ENCODE assay signal across 1 cellular context in the genomic region with DNA sequence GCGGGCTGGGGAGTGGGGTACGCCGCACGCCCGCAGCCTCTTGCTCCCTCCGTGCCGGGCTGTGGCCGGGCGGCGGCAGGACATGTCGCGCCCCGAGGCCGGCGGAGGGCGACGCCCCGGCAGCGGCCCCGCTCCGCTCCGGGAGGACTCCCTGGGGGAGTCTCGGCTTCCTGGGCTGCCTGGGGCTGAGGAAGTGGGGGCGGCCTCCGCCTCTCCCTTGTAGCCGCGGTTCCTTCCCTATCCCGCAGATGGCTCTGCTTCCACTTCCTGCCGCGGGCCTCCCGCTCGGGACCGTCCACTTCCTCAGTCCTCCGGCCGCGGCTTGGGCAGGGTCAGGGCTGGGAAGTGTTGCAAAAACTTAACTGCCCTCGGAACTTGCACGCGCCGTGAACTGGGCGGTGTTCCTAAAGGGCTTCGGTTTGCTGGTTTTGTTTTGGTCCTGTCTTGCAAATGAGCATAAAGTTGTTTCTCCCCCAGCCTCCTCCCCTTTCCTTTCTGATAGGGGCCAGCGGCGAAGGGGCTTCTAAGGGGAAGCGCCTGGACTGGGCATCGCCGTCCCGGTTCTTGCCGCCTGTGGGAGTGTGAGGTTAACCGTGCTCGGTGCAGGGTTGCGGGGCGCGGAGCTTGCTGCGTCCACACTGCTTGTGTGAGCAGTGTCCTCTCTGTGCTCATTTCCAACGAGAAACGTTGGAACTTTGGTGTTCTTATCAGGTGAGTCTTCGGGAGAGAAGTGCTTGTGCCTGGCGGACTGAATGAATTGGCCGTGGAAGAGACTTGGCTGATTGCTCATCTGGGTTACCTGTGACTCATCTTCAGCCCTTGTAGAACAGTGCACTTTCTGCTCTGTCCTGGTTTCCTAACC.
A peak's percentile ranks its signal among the peaks of the same experiment; 100 is the strongest.
TF ChIP-seq lines count a peak whose summit lies in the region.

No MANE protein-coding gene starts in this region.

TF ChIP-seq in HepG2, 621 proteins besides CTCF, POLR2A, EP300 and RAD21 (continued from another document and continues in another):
- TF ChIP-seq, protein P1, sequence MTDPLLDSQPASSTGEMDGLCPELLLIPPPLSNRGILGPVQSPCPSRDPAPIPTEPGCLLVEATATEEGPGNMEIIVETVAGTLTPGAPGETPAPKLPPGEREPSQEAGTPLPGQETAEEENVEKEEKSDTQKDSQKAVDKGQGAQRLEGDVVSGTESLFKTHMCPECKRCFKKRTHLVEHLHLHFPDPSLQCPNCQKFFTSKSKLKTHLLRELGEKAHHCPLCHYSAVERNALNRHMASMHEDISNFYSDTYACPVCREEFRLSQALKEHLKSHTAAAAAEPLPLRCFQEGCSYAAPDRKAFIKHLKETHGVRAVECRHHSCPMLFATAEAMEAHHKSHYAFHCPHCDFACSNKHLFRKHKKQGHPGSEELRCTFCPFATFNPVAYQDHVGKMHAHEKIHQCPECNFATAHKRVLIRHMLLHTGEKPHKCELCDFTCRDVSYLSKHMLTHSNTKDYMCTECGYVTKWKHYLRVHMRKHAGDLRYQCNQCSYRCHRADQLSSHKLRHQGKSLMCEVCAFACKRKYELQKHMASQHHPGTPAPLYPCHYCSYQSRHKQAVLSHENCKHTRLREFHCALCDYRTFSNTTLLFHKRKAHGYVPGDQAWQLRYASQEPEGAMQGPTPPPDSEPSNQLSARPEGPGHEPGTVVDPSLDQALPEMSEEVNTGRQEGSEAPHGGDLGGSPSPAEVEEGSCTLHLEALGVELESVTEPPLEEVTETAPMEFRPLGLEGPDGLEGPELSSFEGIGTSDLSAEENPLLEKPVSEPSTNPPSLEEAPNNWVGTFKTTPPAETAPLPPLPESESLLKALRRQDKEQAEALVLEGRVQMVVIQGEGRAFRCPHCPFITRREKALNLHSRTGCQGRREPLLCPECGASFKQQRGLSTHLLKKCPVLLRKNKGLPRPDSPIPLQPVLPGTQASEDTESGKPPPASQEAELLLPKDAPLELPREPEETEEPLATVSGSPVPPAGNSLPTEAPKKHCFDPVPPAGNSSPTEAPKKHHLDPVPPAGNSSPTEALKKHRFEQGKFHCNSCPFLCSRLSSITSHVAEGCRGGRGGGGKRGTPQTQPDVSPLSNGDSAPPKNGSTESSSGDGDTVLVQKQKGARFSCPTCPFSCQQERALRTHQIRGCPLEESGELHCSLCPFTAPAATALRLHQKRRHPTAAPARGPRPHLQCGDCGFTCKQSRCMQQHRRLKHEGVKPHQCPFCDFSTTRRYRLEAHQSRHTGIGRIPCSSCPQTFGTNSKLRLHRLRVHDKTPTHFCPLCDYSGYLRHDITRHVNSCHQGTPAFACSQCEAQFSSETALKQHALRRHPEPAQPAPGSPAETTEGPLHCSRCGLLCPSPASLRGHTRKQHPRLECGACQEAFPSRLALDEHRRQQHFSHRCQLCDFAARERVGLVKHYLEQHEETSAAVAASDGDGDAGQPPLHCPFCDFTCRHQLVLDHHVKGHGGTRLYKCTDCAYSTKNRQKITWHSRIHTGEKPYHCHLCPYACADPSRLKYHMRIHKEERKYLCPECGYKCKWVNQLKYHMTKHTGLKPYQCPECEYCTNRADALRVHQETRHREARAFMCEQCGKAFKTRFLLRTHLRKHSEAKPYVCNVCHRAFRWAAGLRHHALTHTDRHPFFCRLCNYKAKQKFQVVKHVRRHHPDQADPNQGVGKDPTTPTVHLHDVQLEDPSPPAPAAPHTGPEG (CRISPR knock-in tag; IDR thresholded peaks at IDR 0.05), result peak; percentile 67; the same call in 1 of the 2 replicates
- TF ChIP-seq THAP11 (CRISPR knock-in tag; IDR thresholded peaks at IDR 0.05) (0 out of 2 replicates have a peak, but pooled peaks have one; percentile 3), KAT7 (CRISPR knock-in tag; IDR thresholded peaks at IDR 0.05; ENCODE audit: borderline replicate concordance) (peak; percentile 90), ZNF746 (CRISPR knock-in tag; IDR thresholded peaks at IDR 0.05) (peak; percentile 82), FOXA3 (CRISPR knock-in tag; IDR thresholded peaks at IDR 0.05) (0 out of 2 replicates have a peak, but pooled peaks have one; percentile 16), BRCA1 (CRISPR knock-in tag; IDR thresholded peaks at IDR 0.05) (peak; percentile 73; the same call in 1 of the 2 replicates), RAD51 (IDR thresholded peaks at IDR 0.05; ENCODE audit: borderline replicate concordance) (no peak), POLR2G (IDR thresholded peaks at IDR 0.05; ENCODE audit: low read depth, low read length) (peak; percentile 54; the same call in 1 of the 2 replicates), ELF3 (CRISPR knock-in tag; IDR thresholded peaks at IDR 0.05) (no peak; the same call in 1 of the 2 replicates), ZIK1 (CRISPR knock-in tag; IDR thresholded peaks at IDR 0.05; ENCODE audit: borderline replicate concordance, low read depth) (no peak), BRD4 (CRISPR knock-in tag; IDR thresholded peaks at IDR 0.05) (peak; percentile 79; the same call in 1 of the 2 replicates), SCMH1 (CRISPR knock-in tag; IDR thresholded peaks at IDR 0.05; ENCODE audit: borderline replicate concordance) (no peak), ZFY (CRISPR knock-in tag; IDR thresholded peaks at IDR 0.05) (peak; percentile 86), ZNF317 (CRISPR knock-in tag; IDR thresholded peaks at IDR 0.05) (peak; percentile 82), SOX13 (IDR thresholded peaks at IDR 0.05) (no peak), SOX13 (CRISPR knock-in tag; conservative IDR thresholded peaks at IDR 0.05 in 1 of 2, IDR thresholded peaks at IDR 0.05 in 1 of 2) (no peak), ZNF777 (CRISPR knock-in tag; IDR thresholded peaks at IDR 0.05) (peak; percentile 65), ZNF432 (CRISPR knock-in tag; IDR thresholded peaks at IDR 0.05; ENCODE audit: borderline replicate concordance) (no peak), ZNF501 (CRISPR knock-in tag; IDR thresholded peaks at IDR 0.05) (peak; percentile 64), CCDC6 (CRISPR knock-in tag; IDR thresholded peaks at IDR 0.05) (peak; percentile 85), AKAP8 (CRISPR knock-in tag; IDR thresholded peaks at IDR 0.05) (peak; percentile 70; the same call in 1 of the 2 replicates), ZNF782 (CRISPR knock-in tag; IDR thresholded peaks at IDR 0.05; ENCODE audit: borderline replicate concordance) (no peak; the same call in 1 of the 2 replicates), FOXJ3 (CRISPR knock-in tag; IDR thresholded peaks at IDR 0.05; ENCODE audit: borderline replicate concordance) (no peak), YY1 (IDR thresholded peaks at IDR 0.05; ENCODE audit: insufficient read depth, insufficient replicate concordance, low read depth, low read length) (peak; percentile 25), AGO2 (optimal IDR thresholded peaks at IDR 0.05; ENCODE audit: low read depth, low read length) (peak; percentile 25), ETV6 (CRISPR knock-in tag; conservative IDR thresholded peaks at IDR 0.05) (0 out of 2 replicates have a peak, but pooled peaks have one; percentile 43), ZEB1 (IDR thresholded peaks at IDR 0.05; ENCODE audit: insufficient replicate concordance, low read depth) (peak; percentile 26), ZNF546 (CRISPR knock-in tag; conservative IDR thresholded peaks at IDR 0.05) (no peak)
- TF ChIP-seq, protein P2, sequence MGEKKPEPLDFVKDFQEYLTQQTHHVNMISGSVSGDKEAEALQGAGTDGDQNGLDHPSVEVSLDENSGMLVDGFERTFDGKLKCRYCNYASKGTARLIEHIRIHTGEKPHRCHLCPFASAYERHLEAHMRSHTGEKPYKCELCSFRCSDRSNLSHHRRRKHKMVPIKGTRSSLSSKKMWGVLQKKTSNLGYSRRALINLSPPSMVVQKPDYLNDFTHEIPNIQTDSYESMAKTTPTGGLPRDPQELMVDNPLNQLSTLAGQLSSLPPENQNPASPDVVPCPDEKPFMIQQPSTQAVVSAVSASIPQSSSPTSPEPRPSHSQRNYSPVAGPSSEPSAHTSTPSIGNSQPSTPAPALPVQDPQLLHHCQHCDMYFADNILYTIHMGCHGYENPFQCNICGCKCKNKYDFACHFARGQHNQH (CRISPR knock-in tag; IDR thresholded peaks at IDR 0.05), result peak; percentile 45; the same call in 1 of the 2 replicates
- TF ChIP-seq, protein P3, sequence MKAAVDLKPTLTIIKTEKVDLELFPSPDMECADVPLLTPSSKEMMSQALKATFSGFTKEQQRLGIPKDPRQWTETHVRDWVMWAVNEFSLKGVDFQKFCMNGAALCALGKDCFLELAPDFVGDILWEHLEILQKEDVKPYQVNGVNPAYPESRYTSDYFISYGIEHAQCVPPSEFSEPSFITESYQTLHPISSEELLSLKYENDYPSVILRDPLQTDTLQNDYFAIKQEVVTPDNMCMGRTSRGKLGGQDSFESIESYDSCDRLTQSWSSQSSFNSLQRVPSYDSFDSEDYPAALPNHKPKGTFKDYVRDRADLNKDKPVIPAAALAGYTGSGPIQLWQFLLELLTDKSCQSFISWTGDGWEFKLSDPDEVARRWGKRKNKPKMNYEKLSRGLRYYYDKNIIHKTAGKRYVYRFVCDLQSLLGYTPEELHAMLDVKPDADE (CRISPR knock-in tag; IDR thresholded peaks at IDR 0.05), result no peak
- TF ChIP-seq, protein P4, sequence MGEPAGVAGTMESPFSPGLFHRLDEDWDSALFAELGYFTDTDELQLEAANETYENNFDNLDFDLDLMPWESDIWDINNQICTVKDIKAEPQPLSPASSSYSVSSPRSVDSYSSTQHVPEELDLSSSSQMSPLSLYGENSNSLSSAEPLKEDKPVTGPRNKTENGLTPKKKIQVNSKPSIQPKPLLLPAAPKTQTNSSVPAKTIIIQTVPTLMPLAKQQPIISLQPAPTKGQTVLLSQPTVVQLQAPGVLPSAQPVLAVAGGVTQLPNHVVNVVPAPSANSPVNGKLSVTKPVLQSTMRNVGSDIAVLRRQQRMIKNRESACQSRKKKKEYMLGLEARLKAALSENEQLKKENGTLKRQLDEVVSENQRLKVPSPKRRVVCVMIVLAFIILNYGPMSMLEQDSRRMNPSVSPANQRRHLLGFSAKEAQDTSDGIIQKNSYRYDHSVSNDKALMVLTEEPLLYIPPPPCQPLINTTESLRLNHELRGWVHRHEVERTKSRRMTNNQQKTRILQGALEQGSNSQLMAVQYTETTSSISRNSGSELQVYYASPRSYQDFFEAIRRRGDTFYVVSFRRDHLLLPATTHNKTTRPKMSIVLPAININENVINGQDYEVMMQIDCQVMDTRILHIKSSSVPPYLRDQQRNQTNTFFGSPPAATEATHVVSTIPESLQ (CRISPR knock-in tag; conservative IDR thresholded peaks at IDR 0.05), result 0 out of 2 replicates have a peak, but pooled peaks have one; percentile 26
- TF ChIP-seq, protein P5, sequence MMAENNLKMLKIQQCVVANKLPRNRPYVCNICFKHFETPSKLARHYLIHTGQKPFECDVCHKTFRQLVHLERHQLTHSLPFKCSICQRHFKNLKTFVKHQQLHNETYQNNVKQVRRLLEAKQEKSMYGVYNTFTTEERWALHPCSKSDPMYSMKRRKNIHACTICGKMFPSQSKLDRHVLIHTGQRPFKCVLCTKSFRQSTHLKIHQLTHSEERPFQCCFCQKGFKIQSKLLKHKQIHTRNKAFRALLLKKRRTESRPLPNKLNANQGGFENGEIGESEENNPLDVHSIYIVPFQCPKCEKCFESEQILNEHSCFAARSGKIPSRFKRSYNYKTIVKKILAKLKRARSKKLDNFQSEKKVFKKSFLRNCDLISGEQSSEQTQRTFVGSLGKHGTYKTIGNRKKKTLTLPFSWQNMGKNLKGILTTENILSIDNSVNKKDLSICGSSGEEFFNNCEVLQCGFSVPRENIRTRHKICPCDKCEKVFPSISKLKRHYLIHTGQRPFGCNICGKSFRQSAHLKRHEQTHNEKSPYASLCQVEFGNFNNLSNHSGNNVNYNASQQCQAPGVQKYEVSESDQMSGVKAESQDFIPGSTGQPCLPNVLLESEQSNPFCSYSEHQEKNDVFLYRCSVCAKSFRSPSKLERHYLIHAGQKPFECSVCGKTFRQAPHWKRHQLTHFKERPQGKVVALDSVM (CRISPR knock-in tag; IDR thresholded peaks at IDR 0.05), result peak; percentile 77
- TF ChIP-seq, protein P6, sequence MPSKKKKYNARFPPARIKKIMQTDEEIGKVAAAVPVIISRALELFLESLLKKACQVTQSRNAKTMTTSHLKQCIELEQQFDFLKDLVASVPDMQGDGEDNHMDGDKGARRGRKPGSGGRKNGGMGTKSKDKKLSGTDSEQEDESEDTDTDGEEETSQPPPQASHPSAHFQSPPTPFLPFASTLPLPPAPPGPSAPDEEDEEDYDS (CRISPR knock-in tag; IDR thresholded peaks at IDR 0.05), result no peak
- TF ChIP-seq, protein P7, sequence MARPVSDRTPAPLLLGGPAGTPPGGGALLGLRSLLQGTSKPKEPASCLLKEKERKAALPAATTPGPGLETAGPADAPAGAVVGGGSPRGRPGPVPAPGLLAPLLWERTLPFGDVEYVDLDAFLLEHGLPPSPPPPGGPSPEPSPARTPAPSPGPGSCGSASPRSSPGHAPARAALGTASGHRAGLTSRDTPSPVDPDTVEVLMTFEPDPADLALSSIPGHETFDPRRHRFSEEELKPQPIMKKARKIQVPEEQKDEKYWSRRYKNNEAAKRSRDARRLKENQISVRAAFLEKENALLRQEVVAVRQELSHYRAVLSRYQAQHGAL (CRISPR knock-in tag; IDR thresholded peaks at IDR 0.05; ENCODE audit: not compliant biosample characterization), result no peak
- TF ChIP-seq, protein P8, sequence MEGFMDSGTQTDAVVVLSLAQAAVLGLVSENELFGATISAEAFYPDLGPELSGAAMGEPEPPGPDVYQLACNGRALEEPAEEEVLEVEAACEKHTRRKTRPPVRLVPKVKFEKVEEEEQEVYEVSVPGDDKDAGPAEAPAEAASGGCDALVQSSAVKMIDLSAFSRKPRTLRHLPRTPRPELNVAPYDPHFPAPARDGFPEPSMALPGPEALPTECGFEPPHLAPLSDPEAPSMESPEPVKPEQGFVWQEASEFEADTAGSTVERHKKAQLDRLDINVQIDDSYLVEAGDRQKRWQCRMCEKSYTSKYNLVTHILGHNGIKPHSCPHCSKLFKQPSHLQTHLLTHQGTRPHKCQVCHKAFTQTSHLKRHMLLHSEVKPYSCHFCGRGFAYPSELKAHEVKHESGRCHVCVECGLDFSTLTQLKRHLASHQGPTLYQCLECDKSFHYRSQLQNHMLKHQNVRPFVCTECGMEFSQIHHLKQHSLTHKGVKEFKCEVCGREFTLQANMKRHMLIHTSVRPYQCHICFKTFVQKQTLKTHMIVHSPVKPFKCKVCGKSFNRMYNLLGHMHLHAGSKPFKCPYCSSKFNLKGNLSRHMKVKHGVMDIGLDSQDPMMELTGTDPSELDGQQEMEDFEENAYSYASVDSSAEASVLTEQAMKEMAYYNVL (CRISPR knock-in tag; IDR thresholded peaks at IDR 0.05; ENCODE audit: borderline replicate concordance), result 0 out of 2 replicates have a peak, but pooled peaks have one; percentile 12
- TF ChIP-seq, protein P9, sequence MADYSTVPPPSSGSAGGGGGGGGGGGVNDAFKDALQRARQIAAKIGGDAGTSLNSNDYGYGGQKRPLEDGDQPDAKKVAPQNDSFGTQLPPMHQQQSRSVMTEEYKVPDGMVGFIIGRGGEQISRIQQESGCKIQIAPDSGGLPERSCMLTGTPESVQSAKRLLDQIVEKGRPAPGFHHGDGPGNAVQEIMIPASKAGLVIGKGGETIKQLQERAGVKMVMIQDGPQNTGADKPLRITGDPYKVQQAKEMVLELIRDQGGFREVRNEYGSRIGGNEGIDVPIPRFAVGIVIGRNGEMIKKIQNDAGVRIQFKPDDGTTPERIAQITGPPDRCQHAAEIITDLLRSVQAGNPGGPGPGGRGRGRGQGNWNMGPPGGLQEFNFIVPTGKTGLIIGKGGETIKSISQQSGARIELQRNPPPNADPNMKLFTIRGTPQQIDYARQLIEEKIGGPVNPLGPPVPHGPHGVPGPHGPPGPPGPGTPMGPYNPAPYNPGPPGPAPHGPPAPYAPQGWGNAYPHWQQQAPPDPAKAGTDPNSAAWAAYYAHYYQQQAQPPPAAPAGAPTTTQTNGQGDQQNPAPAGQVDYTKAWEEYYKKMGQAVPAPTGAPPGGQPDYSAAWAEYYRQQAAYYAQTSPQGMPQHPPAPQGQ (CRISPR knock-in tag; IDR thresholded peaks at IDR 0.05; ENCODE audit: borderline replicate concordance), result peak; percentile 86; the same call in 1 of the 2 replicates
